ENCODE assay signal across 39 cellular contexts in the genomic region with DNA sequence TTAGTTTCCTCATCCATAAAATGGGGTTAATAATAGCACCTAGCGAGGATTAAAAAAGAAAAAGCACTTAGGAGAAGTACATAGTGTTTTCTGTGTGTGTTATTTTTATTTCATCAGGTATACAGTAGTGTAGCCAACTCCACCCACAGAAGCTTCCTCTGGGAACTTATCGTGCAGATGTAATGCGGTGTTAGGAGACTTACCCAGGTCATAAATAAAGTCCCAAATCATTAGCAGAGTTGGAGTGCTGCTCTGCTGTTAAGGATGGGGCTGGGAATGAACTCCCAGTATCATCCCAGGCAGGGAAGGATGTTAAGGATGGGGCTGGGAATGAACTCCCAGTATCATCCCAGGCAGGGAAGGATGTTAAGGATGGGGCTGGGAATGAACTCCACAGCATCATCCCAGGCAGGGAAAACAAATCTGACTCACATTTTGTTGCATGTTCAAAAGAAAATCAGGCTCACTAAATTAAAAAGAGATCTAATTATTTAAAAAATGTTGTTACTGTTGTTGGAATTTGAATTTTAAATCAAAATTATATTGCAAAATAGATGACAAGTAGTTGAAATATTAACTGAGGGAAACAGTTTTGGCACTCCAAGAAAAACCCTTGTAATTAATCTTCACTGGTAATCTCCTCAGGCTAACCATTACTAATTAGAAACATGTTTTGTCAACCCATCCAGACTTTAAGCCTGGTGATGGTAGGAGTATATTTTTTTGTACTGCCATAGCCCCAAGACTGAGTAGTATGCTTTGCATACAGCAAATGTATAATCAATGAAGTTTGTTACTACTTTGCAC. TPM values are rescaled to one million over a fixed set of nuclear protein-coding genes. Genes with fewer than 3 reads are reported as not detected.
"Had no signal": no experiment of that assay in that cellular context is flagged by ENCODE, and none has a peak within 500 bp of the region (broad histone marks: within the 10 kb centered on the region; RNA-seq: fewer than 3 reads in every experiment).

No MANE protein-coding gene starts in this region.

- ATAC-seq: activated CD4-positive, alpha-beta T cell treated with anti-CD3 and anti-CD28 coated beads for 36 hours; activated CD8-positive, alpha-beta memory T cell treated with anti-CD3 and anti-CD28 coated beads, Interleukin-2, amount 10 ng/mL, durations not matched to agents 7 days and 5 days; activated CD8-positive, alpha-beta T cell treated with anti-CD3 and anti-CD28 coated beads, Interleukin-2, amount 10 ng/mL, durations not matched to agents 7 days and 5 days; activated T-cell treated with anti-CD3 and anti-CD28 coated beads, Interleukin-2, amount 50 U/mL, for 72 hours; left lobe of liver; mucosa of descending colon; natural killer cell treated with Interleukin-12 subunit alpha and Interleukin-12 subunit beta and Interleukin-15 and Interleukin-18, amount 100 ng/mL, for 72 hours; right lobe of liver; stimulated activated naive CD8-positive, alpha-beta T cell treated with anti-CD3 and anti-CD28 coated beads, Interleukin-15, Interleukin-2, amounts not matched to agents 100 U/mL and 50 U/mL, for 24 hours had no signal

- FAIRE-seq: endometrium had no signal

- DNase-seq: activated CD4-positive, alpha-beta T cell treated with anti-CD3 and anti-CD28 coated beads for 36 hours; activated CD4-positive, CD25-positive, alpha-beta regulatory T cell; activated CD8-positive, alpha-beta memory T cell treated with anti-CD3 and anti-CD28 coated beads, Interleukin-2, amount 10 ng/mL, durations not matched to agents 7 days and 5 days; activated CD8-positive, alpha-beta T cell treated with anti-CD3 and anti-CD28 coated beads, Interleukin-2, amount 10 ng/mL, durations not matched to agents 7 days and 5 days; activated effector memory CD4-positive, alpha-beta T cell treated with Interleukin-2 at 50 U/mL for 16 hours; activated naive CD4-positive, alpha-beta T cell treated with Interleukin-2 at 50 U/mL for 16 hours; activated T-cell treated with anti-CD3 and anti-CD28 coated beads for 4 hours; activated T-cell treated with anti-CD3 and anti-CD28 coated beads, Interleukin-2, amount 50 U/mL, for 72 hours; anterior cingulate cortex; cerebellar nuclear complex; colonic mucosa; effector CD8-positive, alpha-beta T cell; esophagus squamous epithelium; gastrocnemius medialis; head of caudate nucleus; hypothalamus; kidney glomerular epithelial cell; mucosa of descending colon; ovary; right lobe of liver; stimulated activated CD4-positive, alpha-beta T cell treated with anti-CD3 and anti-CD28 coated beads, Interleukin-12 subunit alpha, Interleukin-12 subunit beta, amount 100 ng/mL, for 4 hours; stimulated activated CD4-positive, alpha-beta T cell treated with anti-CD3 and anti-CD28 coated beads, Interleukin-4, amount 100 ng/mL, for 1 hour; stimulated activated naive CD8-positive, alpha-beta T cell treated with anti-CD3 and anti-CD28 coated beads, Interleukin-15, Interleukin-2, amounts not matched to agents 100 U/mL and 50 U/mL, for 24 hours; T-helper 1 cell; testis; transverse colon had no signal

- H3K27ac Mint-ChIP-seq: activated CD4-positive, alpha-beta T cell treated with anti-CD3 and anti-CD28 coated beads for 36 hours; activated CD8-positive, alpha-beta memory T cell treated with anti-CD3 and anti-CD28 coated beads, Interleukin-2, amount 10 ng/mL, durations not matched to agents 7 days and 5 days; activated CD8-positive, alpha-beta T cell treated with anti-CD3 and anti-CD28 coated beads, Interleukin-2, amount 10 ng/mL, durations not matched to agents 7 days and 5 days; activated naive CD8-positive, alpha-beta T cell; activated T-cell treated with anti-CD3 and anti-CD28 coated beads, Interleukin-2, amount 50 U/mL, for 72 hours; natural killer cell treated with Interleukin-12 subunit alpha and Interleukin-12 subunit beta and Interleukin-15 and Interleukin-18, amount 100 ng/mL, for 72 hours; progenitor cell of endocrine pancreas; T-helper 2 cell treated with Interferon-gamma antibody and Interleukin-4, amounts not matched to agents 5 μg/mL and 100 μg/mL, for 36 hours had no signal

- H3K4me1 ChIP-seq: colonic mucosa, gastrocnemius medialis, right lobe of liver had no signal

- H3K36me3 Mint-ChIP-seq: activated CD8-positive, alpha-beta memory T cell treated with anti-CD3 and anti-CD28 coated beads, Interleukin-2, amount 10 ng/mL, durations not matched to agents 7 days and 5 days; activated naive CD8-positive, alpha-beta T cell; natural killer cell treated with Interleukin-12 subunit alpha and Interleukin-12 subunit beta and Interleukin-15 and Interleukin-18, amount 100 ng/mL, for 72 hours had no signal

- H3K4me3 Mint-ChIP-seq: activated CD4-positive, alpha-beta T cell treated with anti-CD3 and anti-CD28 coated beads for 36 hours; activated CD8-positive, alpha-beta memory T cell treated with anti-CD3 and anti-CD28 coated beads, Interleukin-2, amount 10 ng/mL, durations not matched to agents 7 days and 5 days; activated CD8-positive, alpha-beta T cell treated with anti-CD3 and anti-CD28 coated beads, Interleukin-2, amount 10 ng/mL, durations not matched to agents 7 days and 5 days; activated naive CD8-positive, alpha-beta T cell; activated T-cell treated with anti-CD3 and anti-CD28 coated beads, Interleukin-2, amount 50 U/mL, for 72 hours; natural killer cell treated with Interleukin-12 subunit alpha and Interleukin-12 subunit beta and Interleukin-15 and Interleukin-18, amount 100 ng/mL, for 72 hours; T-helper 2 cell treated with Interferon-gamma antibody and Interleukin-4, amounts not matched to agents 5 μg/mL and 100 μg/mL, for 36 hours had no signal

- H3K27ac ChIP-seq: cardiac muscle cell, colonic mucosa, epithelial cell of prostate, gastrocnemius medialis, neutrophil, ovary, right lobe of liver, testis, transverse colon had no signal

- H3K9me3 ChIP-seq: colonic mucosa, esophagus squamous epithelium, gastrocnemius medialis, mucosa of descending colon, neutrophil, ovary, right lobe of liver, testis, transverse colon had no signal

- H3K27me3 ChIP-seq: cardiac muscle cell, colonic mucosa, ovary, right lobe of liver, testis had no signal

- H3K4me3 ChIP-seq: cardiac muscle cell, colonic mucosa, esophagus squamous epithelium, gastrocnemius medialis, lung, mucosa of descending colon, ovary, right lobe of liver, skin epidermis, testis, transverse colon had no signal

- H3K36me3 ChIP-seq: cardiac muscle cell, colonic mucosa, esophagus squamous epithelium, gastrocnemius medialis, neutrophil, ovary, right lobe of liver, transverse colon had no signal

- H3K9me3 Mint-ChIP-seq: activated T-cell treated with anti-CD3 and anti-CD28 coated beads, Interleukin-2, amount 50 U/mL, for 72 hours; natural killer cell treated with Interleukin-12 subunit alpha and Interleukin-12 subunit beta and Interleukin-15 and Interleukin-18, amount 100 ng/mL, for 72 hours; T-helper 2 cell treated with Interferon-gamma antibody and Interleukin-4, amounts not matched to agents 5 μg/mL and 100 μg/mL, for 36 hours had no signal

- H3K4me1 Mint-ChIP-seq: activated CD4-positive, alpha-beta T cell treated with anti-CD3 and anti-CD28 coated beads for 36 hours; activated CD8-positive, alpha-beta memory T cell treated with anti-CD3 and anti-CD28 coated beads, Interleukin-2, amount 10 ng/mL, durations not matched to agents 7 days and 5 days had no signal

RNA-seq across cellular contexts. Expression of a gene that starts 10.2 kb away (rescaled TPM):
- total RNA-seq: activated CD4-positive, alpha-beta T cell treated with anti-CD3 and anti-CD28 coated beads for 36 hours; activated CD8-positive, alpha-beta memory T cell treated with anti-CD3 and anti-CD28 coated beads, Interleukin-2, amount 10 ng/mL, durations not matched to agents 7 days and 5 days; activated CD8-positive, alpha-beta T cell treated with anti-CD3 and anti-CD28 coated beads, Interleukin-2, amount 10 ng/mL, durations not matched to agents 7 days and 5 days; activated T-cell treated with anti-CD3 and anti-CD28 coated beads, Interleukin-2, amount 50 U/mL, for 72 hours; dermis microvascular lymphatic vessel endothelial cell; myocyte; natural killer cell treated with Interleukin-12 subunit alpha and Interleukin-12 subunit beta and Interleukin-15 and Interleukin-18, amount 100 ng/mL, for 72 hours; right lobe of liver had no signal

RNA-seq across cellular contexts. Expression of a gene that starts 39.3 kb away (rescaled TPM):
- total RNA-seq: activated CD8-positive, alpha-beta memory T cell treated with anti-CD3 and anti-CD28 coated beads, Interleukin-2, amount 10 ng/mL, durations not matched to agents 7 days and 5 days; activated CD8-positive, alpha-beta T cell treated with anti-CD3 and anti-CD28 coated beads, Interleukin-2, amount 10 ng/mL, durations not matched to agents 7 days and 5 days; dermis microvascular lymphatic vessel endothelial cell; left lobe of liver; myocyte; natural killer cell treated with Interleukin-12 subunit alpha and Interleukin-12 subunit beta and Interleukin-15 and Interleukin-18, amount 100 ng/mL, for 72 hours; ovary had no signal
